ENCODE assay signal across 22 cellular contexts in genomic region chr6:121630716-121631115, GRCh38.
DNase-seq lines count a peak whose midpoint lies in the region; ATAC-seq and TF ChIP-seq lines count a peak whose summit lies in the region.
"Had no signal": no experiment of that assay in that cellular context is flagged by ENCODE, and none has a peak within 500 bp of the region (broad histone marks: within the 10 kb centered on the region; RNA-seq: fewer than 3 reads in every experiment).

No MANE protein-coding gene starts in this region.

- peak; percentile 5 for DNase-seq in DMS53 (lab: John Stamatoyannopoulos, UW)
- DNase-seq in DMS53 treated with DMSO at 0.1 percent for 48 hours (lab: John Stamatoyannopoulos, UW; ENCODE audit: unreplicated experiment), result no peak
- peak; percentile 86 for DNase-seq in mammary epithelial cell
- peak; percentile 22 for DNase-seq in fibroblast of mammary gland (ENCODE audit: low read depth)
- DNase-seq in hepatocyte (ENCODE audit: low spot score), result no peak
- DNase-seq in NCI-H2107 treated with DMSO at 0.1 percent for 48 hours (lab: John Stamatoyannopoulos, UW; ENCODE audit: unreplicated experiment), result no peak
- no peak for DNase-seq in psoas muscle
- DNase-seq: CD8-positive, alpha-beta T cell; DND-41; GDM1; NCI-H1048; NCI-H1694 treated with DMSO at 0.1 percent for 48 hours; NCI-H2107; NCI-H226; NCI-H524 treated with DMSO at 0.1 percent for 48 hours; Peyer's patch; SHP77 had no signal

- H3K9me2 ChIP-seq in hepatocyte (replicated peaks; ENCODE audit: insufficient read depth), result no peaks in the 10 kb centered on the region

- CTCF ChIA-PET in mammary epithelial cell (lab: Charles Lee; ENCODE audit: low non-redundant PET), result no interaction called here

- H3K79me2 ChIP-seq in mammary epithelial cell (ENCODE audit: insufficient read depth, low read length), result no peaks in the 10 kb centered on the region
- no peaks in the 10 kb centered on the region for H3K79me2 ChIP-seq in hepatocyte

- BruUV-seq in mammary epithelial cell (replicated peaks; lab: Mats Ljungman, UMichigan), result no TSS peak

- no peaks in the 10 kb centered on the region for H3K36me3 ChIP-seq in mammary epithelial cell (ENCODE audit: insufficient read depth, low read length)
- H3K36me3 ChIP-seq in hepatocyte (replicated peaks; ENCODE audit: insufficient read depth, low read depth), result no peaks in the 10 kb centered on the region
- H3K36me3 ChIP-seq in psoas muscle (ENCODE audit: insufficient read depth in 1 of 2, low read depth in 1 of 2), result no peaks in the 10 kb centered on the region
- H3K36me3 ChIP-seq: HAP-1, Peyer's patch had no signal

- dilution Hi-C loops in mammary epithelial cell (cut with HindIII; ENCODE audit: low sequenced_read_pairs), result no loop called here

- intact Hi-C loops in mammary epithelial cell (cut with micrococcal nuclease) (no loop called here), psoas muscle (cut with DNase I) (no loop called here)

- in situ Hi-C loops in mammary epithelial cell (cut with MboI; ENCODE audit: low sequenced_read_pairs in 2 of 2), result no loop called here

- H3K4me2 ChIP-seq in mammary epithelial cell (ENCODE audit: insufficient read depth, low read depth, low read length) (peak overlapping the region; percentile 46), hepatocyte (no peak overlapping the region)

- H3K9me3 ChIP-seq in mammary epithelial cell (replicated peaks; ENCODE audit: insufficient read depth, low read length), result no peaks in the 10 kb centered on the region
- H3K9me3 ChIP-seq in hepatocyte (ENCODE audit: low read depth), result no peaks in the 10 kb centered on the region
- peaks cover 14% of the 10 kb centered on the region for H3K9me3 ChIP-seq in psoas muscle
- H3K9me3 ChIP-seq: HAP-1, Peyer's patch had no signal

- H3K4me1 ChIP-seq in mammary epithelial cell (ENCODE audit: insufficient read depth, low read length) (peaks cover 22% of the 10 kb centered on the region), hepatocyte (ENCODE audit: insufficient read depth) (no peaks in the 10 kb centered on the region), psoas muscle (no peaks in the 10 kb centered on the region)
- H3K4me1 ChIP-seq: HAP-1, Peyer's patch had no signal

- ATAC-seq in HG03354 (IDR thresholded peaks at IDR 0.05; ENCODE audit: poor library complexity, severe bottlenecking, unreplicated experiment) (no peak), psoas muscle (no peak)
- ATAC-seq: CD8-positive, alpha-beta T cell; GM12878; K562 had no signal

- H4K20me1 ChIP-seq in mammary epithelial cell (ENCODE audit: insufficient read depth, low read length) (no peaks in the 10 kb centered on the region), hepatocyte (ENCODE audit: insufficient read depth, poor library complexity, severe bottlenecking) (no peaks in the 10 kb centered on the region)

- H3K4me3 ChIP-seq in mammary epithelial cell (replicated peaks in 1 of 3; ENCODE audit: insufficient read depth in 1 of 3, low read depth in 2 of 3, low read length in 3 of 3) (no peak overlapping the region), fibroblast of mammary gland (ENCODE audit: control insufficient read depth, low read depth, low read length) (no peak overlapping the region), hepatocyte (no peak overlapping the region), psoas muscle (no peak overlapping the region)
- H3K4me3 ChIP-seq: GM12878, HAP-1, K562, Peyer's patch had no signal

- no peak overlapping the region for H3K9ac ChIP-seq in mammary epithelial cell (ENCODE audit: insufficient read depth, low read length)

- H3K27me3 ChIP-seq in mammary epithelial cell (ENCODE audit: insufficient read depth, low read length) (no peaks in the 10 kb centered on the region), hepatocyte (no peaks in the 10 kb centered on the region), psoas muscle (ENCODE audit: insufficient read depth in 3 of 3, low read length in 2 of 3) (no peaks in the 10 kb centered on the region)
- H3K27me3 ChIP-seq: Peyer's patch had no signal

- TF ChIP-seq CTCF in mammary epithelial cell (conservative IDR thresholded peaks at IDR 0.05 in 1 of 2, IDR thresholded peaks at IDR 0.05 in 1 of 2; ENCODE audit: extremely low read depth in 1 of 2, insufficient read depth in 1 of 2, low read depth in 1 of 2, low read length in 2 of 2) (no peak), fibroblast of mammary gland (conservative IDR thresholded peaks at IDR 0.05; ENCODE audit: control insufficient read depth, insufficient read depth, low read depth, low read length) (no peak), hepatocyte (IDR thresholded peaks at IDR 0.05; ENCODE audit: poor library complexity) (no peak), psoas muscle (IDR thresholded peaks at IDR 0.05) (no peak)

- H3K27ac ChIP-seq in mammary epithelial cell (ENCODE audit: insufficient read depth, low read depth, low read length), result peak overlapping the region; percentile 1
- H3K27ac ChIP-seq in hepatocyte, result no peak overlapping the region
- no peak overlapping the region for H3K27ac ChIP-seq in psoas muscle
- H3K27ac ChIP-seq: 22Rv1, Peyer's patch had no signal

- no peak overlapping the region for H2AFZ ChIP-seq in mammary epithelial cell (ENCODE audit: low read depth, low read length)
- no peak overlapping the region for H2AFZ ChIP-seq in hepatocyte

Comparison
In these comparisons a context has a peak if more than half of its experiments do, and no peak if none do; other contexts are left out.
1. DNase-seq: peak in DMS53 (single experiment), mammary epithelial cell (single experiment) and fibroblast of mammary gland (single experiment); none in DMS53 treated with DMSO at 0.1 percent for 48 hours (single experiment), hepatocyte (single experiment), NCI-H2107 treated with DMSO at 0.1 percent for 48 hours (single experiment) and psoas muscle (0 of 2).